ENCODE assay signal across 9 cellular contexts in the genomic region with DNA sequence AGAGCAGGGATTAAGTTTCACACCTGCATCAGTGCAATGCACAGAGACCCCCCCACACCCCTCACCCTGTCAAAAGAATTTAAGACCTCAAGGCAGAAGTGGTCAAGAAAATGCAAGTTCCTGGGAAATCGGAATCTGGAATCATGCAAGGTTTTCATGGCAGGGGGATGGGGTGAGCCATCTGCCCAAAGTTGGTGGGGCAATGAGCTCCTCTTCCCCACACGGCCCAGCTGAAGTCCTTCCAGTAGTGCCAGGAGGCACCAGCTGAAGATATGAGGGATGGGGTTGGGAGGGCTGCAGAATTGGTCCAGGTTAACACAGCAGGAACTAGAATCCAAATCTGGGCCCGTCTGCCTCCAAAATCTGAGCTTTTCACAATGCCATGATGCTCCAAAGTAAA. TPM values are rescaled to one million over a fixed set of nuclear protein-coding genes. Genes with fewer than 3 reads are reported as not detected.
"Had no signal": no experiment of that assay in that cellular context is flagged by ENCODE, and none has a peak within 500 bp of the region (broad histone marks: within the 10 kb centered on the region; RNA-seq: fewer than 3 reads in every experiment).

No MANE protein-coding gene starts in this region.

- H3K9ac ChIP-seq: KMS-11 had no signal

- H3K4me3 ChIP-seq: GM23338 had no signal

- DNase-seq: H9, HCEC 1CT had no signal

- ATAC-seq: GM23338, HepG2 had no signal

- H3K4me2 ChIP-seq: GM23338, KMS-11 had no signal

- H3K9me3 Mint-ChIP-seq: GM23338, H9, IgD-negative memory B cell had no signal

- H3K27ac ChIP-seq: HL-60, KMS-11 had no signal

- H2AFZ ChIP-seq: GM23338 had no signal

- H3K4me3 Mint-ChIP-seq: GM23338, H9, IgD-negative memory B cell had no signal

- H3K27ac Mint-ChIP-seq: GM23338, IgD-negative memory B cell had no signal

RNA-seq across cellular contexts. Expression of a gene that starts 25.0 kb away (rescaled TPM):
- total RNA-seq: GM23338, H1, H9, HepG2, HT1080 had no signal
